Comparison of ENCODE assay signal across 2 cellular contexts in the genomic region with DNA sequence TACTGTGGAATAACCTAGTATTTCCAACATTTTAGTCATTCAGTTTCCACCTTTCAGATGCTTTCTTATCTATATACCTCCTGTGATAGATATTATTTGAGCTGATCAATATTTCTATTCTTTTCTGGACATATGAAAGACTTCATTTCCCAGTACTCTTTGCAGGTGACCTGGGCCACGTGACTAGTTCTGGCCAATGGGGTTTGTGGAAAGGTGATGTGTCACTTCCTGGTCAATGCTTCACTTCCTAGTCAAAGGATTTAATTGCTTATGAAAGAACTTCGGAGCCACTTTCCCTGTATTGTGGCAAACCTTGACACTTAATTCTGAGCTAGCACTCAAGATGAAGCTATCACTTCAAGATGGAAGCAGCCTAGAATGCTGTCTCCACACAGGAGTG.
TF ChIP-seq lines count a peak whose summit lies in the region.

No MANE protein-coding gene starts in this region.

TF ChIP-seq in GM23338, 12 proteins besides CTCF, POLR2A, EP300 and RAD21 (continued from another document):
- TF ChIP-seq, protein P1, sequence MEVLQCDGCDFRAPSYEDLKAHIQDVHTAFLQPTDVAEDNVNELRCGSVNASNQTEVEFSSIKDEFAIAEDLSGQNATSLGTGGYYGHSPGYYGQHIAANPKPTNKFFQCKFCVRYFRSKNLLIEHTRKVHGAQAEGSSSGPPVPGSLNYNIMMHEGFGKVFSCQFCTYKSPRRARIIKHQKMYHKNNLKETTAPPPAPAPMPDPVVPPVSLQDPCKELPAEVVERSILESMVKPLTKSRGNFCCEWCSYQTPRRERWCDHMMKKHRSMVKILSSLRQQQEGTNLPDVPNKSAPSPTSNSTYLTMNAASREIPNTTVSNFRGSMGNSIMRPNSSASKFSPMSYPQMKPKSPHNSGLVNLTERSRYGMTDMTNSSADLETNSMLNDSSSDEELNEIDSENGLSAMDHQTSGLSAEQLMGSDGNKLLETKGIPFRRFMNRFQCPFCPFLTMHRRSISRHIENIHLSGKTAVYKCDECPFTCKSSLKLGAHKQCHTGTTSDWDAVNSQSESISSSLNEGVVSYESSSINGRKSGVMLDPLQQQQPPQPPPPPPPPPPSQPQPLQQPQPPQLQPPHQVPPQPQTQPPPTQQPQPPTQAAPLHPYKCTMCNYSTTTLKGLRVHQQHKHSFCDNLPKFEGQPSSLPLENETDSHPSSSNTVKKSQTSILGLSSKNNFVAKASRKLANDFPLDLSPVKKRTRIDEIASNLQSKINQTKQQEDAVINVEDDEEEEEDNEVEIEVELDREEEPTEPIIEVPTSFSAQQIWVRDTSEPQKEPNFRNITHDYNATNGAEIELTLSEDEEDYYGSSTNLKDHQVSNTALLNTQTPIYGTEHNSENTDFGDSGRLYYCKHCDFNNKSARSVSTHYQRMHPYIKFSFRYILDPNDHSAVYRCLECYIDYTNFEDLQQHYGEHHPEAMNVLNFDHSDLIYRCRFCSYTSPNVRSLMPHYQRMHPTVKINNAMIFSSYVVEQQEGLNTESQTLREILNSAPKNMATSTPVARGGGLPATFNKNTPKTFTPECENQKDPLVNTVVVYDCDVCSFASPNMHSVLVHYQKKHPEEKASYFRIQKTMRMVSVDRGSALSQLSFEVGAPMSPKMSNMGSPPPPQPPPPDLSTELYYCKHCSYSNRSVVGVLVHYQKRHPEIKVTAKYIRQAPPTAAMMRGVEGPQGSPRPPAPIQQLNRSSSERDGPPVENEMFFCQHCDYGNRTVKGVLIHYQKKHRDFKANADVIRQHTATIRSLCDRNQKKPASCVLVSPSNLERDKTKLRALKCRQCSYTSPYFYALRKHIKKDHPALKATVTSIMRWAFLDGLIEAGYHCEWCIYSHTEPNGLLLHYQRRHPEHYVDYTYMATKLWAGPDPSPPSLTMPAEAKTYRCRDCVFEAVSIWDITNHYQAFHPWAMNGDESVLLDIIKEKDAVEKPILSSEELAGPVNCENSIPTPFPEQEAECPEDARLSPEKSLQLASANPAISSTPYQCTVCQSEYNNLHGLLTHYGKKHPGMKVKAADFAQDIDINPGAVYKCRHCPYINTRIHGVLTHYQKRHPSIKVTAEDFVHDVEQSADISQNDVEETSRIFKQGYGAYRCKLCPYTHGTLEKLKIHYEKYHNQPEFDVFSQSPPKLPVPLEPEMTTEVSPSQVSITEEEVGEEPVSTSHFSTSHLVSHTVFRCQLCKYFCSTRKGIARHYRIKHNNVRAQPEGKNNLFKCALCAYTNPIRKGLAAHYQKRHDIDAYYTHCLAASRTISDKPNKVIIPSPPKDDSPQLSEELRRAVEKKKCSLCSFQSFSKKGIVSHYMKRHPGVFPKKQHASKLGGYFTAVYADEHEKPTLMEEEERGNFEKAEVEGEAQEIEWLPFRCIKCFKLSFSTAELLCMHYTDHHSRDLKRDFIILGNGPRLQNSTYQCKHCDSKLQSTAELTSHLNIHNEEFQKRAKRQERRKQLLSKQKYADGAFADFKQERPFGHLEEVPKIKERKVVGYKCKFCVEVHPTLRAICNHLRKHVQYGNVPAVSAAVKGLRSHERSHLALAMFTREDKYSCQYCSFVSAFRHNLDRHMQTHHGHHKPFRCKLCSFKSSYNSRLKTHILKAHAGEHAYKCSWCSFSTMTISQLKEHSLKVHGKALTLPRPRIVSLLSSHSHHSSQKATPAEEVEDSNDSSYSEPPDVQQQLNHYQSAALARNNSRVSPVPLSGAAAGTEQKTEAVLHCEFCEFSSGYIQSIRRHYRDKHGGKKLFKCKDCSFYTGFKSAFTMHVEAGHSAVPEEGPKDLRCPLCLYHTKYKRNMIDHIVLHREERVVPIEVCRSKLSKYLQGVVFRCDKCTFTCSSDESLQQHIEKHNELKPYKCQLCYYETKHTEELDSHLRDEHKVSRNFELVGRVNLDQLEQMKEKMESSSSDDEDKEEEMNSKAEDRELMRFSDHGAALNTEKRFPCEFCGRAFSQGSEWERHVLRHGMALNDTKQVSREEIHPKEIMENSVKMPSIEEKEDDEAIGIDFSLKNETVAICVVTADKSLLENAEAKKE (CRISPR knock-in tag; IDR thresholded peaks at IDR 0.05) = no peak
- no peak for TF ChIP-seq NANOG (IDR thresholded peaks at IDR 0.05; ENCODE audit: borderline replicate concordance)

TF ChIP-seq in K562, 482 proteins besides CTCF, POLR2A, EP300 and RAD21 (continued from another document and continues in another):
- TF ChIP-seq, protein P2, sequence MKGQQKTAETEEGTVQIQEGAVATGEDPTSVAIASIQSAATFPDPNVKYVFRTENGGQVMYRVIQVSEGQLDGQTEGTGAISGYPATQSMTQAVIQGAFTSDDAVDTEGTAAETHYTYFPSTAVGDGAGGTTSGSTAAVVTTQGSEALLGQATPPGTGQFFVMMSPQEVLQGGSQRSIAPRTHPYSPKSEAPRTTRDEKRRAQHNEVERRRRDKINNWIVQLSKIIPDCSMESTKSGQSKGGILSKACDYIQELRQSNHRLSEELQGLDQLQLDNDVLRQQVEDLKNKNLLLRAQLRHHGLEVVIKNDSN (CRISPR knock-in tag; IDR thresholded peaks at IDR 0.05) = peak; percentile 72
- TF ChIP-seq ELF1 (tag; IDR thresholded peaks at IDR 0.05) (peak; percentile 84), RFX7 (CRISPR knock-in tag; IDR thresholded peaks at IDR 0.05) (no peak), ZNF253 (CRISPR knock-in tag; conservative IDR thresholded peaks at IDR 0.05) (no peak), ZNF583 (CRISPR knock-in tag; IDR thresholded peaks at IDR 0.05) (no peak), CHD1 (IDR thresholded peaks at IDR 0.05; ENCODE audit: low read length) (no peak), RB1 (IDR thresholded peaks at IDR 0.05; ENCODE audit: low read depth) (no peak), PTTG1 (tag; IDR thresholded peaks at IDR 0.05; ENCODE audit: low read depth) (no peak), BRCA1 (IDR thresholded peaks at IDR 0.05) (no peak), BRCA1 (CRISPR knock-in tag; IDR thresholded peaks at IDR 0.05) (no peak), XRCC4 (IDR thresholded peaks at IDR 0.05; ENCODE audit: extremely low read depth, insufficient read depth, insufficient read length) (no peak), RBM14 (IDR thresholded peaks at IDR 0.05; ENCODE audit: borderline replicate concordance, insufficient read depth, low read depth, low read length) (no peak), PHB (CRISPR knock-in tag; IDR thresholded peaks at IDR 0.05) (no peak), STAT5A (IDR thresholded peaks at IDR 0.05; ENCODE audit: borderline replicate concordance, low read length) (no peak), HDAC3 (IDR thresholded peaks at IDR 0.05; ENCODE audit: borderline replicate concordance, partially characterized antibody) (no peak), ZNF143 (CRISPR knock-in tag; IDR thresholded peaks at IDR 0.05) (0 out of 2 replicates have a peak, but pooled peaks have one; percentile 39), HDAC8 (tag; IDR thresholded peaks at IDR 0.05) (no peak), CBX5 (IDR thresholded peaks at IDR 0.05; ENCODE audit: borderline replicate concordance, low read depth) (no peak), NCOA4 (IDR thresholded peaks at IDR 0.05; ENCODE audit: partially characterized antibody) (no peak), FOXK2 (conservative IDR thresholded peaks at IDR 0.05 in 1 of 2, IDR thresholded peaks at IDR 0.05 in 1 of 2; ENCODE audit: low read depth in 2 of 2) (no peak), MEIS2 (IDR thresholded peaks at IDR 0.05; ENCODE audit: partially characterized antibody) (no peak), RNF2 (IDR thresholded peaks at IDR 0.05) (no peak), KHSRP (IDR thresholded peaks at IDR 0.05) (no peak), GATAD2A (IDR thresholded peaks at IDR 0.05) (no peak), GABPB2 (CRISPR knock-in tag; conservative IDR thresholded peaks at IDR 0.05) (no peak), CBFA2T2 (conservative IDR thresholded peaks at IDR 0.05) (no peak; the same call in 1 of the 2 replicates), ZNF507 (tag; conservative IDR thresholded peaks at IDR 0.05) (no peak), ILK (tag; IDR thresholded peaks at IDR 0.05; ENCODE audit: borderline replicate concordance, low read depth) (no peak), ZEB2 (IDR thresholded peaks at IDR 0.05) (no peak), TCF3 (CRISPR knock-in tag; IDR thresholded peaks at IDR 0.05) (no peak), ZFP30 (CRISPR knock-in tag; IDR thresholded peaks at IDR 0.05; ENCODE audit: borderline replicate concordance) (no peak), NFYB (IDR thresholded peaks at IDR 0.05; ENCODE audit: extremely low read depth, insufficient read length) (no peak), FUS (optimal IDR thresholded peaks at IDR 0.05; ENCODE audit: low read depth, low read length) (no peak), MCM7 (IDR thresholded peaks at IDR 0.05) (no peak), KDM5B (IDR thresholded peaks at IDR 0.05; ENCODE audit: insufficient replicate concordance, low read depth, low read length) (no peak), POLR2AphosphoS5 (IDR thresholded peaks at IDR 0.05; ENCODE audit: control insufficient read depth, insufficient read depth, low read depth, low read length) (no peak), SMARCA4 (IDR thresholded peaks at IDR 0.05) (no peak)
- TF ChIP-seq, protein P3, sequence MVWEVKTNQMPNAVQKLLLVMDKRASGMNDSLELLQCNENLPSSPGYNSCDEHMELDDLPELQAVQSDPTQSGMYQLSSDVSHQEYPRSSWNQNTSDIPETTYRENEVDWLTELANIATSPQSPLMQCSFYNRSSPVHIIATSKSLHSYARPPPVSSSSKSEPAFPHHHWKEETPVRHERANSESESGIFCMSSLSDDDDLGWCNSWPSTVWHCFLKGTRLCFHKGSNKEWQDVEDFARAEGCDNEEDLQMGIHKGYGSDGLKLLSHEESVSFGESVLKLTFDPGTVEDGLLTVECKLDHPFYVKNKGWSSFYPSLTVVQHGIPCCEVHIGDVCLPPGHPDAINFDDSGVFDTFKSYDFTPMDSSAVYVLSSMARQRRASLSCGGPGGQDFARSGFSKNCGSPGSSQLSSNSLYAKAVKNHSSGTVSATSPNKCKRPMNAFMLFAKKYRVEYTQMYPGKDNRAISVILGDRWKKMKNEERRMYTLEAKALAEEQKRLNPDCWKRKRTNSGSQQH (CRISPR knock-in tag; IDR thresholded peaks at IDR 0.05) = no peak
- TF ChIP-seq, protein P4, sequence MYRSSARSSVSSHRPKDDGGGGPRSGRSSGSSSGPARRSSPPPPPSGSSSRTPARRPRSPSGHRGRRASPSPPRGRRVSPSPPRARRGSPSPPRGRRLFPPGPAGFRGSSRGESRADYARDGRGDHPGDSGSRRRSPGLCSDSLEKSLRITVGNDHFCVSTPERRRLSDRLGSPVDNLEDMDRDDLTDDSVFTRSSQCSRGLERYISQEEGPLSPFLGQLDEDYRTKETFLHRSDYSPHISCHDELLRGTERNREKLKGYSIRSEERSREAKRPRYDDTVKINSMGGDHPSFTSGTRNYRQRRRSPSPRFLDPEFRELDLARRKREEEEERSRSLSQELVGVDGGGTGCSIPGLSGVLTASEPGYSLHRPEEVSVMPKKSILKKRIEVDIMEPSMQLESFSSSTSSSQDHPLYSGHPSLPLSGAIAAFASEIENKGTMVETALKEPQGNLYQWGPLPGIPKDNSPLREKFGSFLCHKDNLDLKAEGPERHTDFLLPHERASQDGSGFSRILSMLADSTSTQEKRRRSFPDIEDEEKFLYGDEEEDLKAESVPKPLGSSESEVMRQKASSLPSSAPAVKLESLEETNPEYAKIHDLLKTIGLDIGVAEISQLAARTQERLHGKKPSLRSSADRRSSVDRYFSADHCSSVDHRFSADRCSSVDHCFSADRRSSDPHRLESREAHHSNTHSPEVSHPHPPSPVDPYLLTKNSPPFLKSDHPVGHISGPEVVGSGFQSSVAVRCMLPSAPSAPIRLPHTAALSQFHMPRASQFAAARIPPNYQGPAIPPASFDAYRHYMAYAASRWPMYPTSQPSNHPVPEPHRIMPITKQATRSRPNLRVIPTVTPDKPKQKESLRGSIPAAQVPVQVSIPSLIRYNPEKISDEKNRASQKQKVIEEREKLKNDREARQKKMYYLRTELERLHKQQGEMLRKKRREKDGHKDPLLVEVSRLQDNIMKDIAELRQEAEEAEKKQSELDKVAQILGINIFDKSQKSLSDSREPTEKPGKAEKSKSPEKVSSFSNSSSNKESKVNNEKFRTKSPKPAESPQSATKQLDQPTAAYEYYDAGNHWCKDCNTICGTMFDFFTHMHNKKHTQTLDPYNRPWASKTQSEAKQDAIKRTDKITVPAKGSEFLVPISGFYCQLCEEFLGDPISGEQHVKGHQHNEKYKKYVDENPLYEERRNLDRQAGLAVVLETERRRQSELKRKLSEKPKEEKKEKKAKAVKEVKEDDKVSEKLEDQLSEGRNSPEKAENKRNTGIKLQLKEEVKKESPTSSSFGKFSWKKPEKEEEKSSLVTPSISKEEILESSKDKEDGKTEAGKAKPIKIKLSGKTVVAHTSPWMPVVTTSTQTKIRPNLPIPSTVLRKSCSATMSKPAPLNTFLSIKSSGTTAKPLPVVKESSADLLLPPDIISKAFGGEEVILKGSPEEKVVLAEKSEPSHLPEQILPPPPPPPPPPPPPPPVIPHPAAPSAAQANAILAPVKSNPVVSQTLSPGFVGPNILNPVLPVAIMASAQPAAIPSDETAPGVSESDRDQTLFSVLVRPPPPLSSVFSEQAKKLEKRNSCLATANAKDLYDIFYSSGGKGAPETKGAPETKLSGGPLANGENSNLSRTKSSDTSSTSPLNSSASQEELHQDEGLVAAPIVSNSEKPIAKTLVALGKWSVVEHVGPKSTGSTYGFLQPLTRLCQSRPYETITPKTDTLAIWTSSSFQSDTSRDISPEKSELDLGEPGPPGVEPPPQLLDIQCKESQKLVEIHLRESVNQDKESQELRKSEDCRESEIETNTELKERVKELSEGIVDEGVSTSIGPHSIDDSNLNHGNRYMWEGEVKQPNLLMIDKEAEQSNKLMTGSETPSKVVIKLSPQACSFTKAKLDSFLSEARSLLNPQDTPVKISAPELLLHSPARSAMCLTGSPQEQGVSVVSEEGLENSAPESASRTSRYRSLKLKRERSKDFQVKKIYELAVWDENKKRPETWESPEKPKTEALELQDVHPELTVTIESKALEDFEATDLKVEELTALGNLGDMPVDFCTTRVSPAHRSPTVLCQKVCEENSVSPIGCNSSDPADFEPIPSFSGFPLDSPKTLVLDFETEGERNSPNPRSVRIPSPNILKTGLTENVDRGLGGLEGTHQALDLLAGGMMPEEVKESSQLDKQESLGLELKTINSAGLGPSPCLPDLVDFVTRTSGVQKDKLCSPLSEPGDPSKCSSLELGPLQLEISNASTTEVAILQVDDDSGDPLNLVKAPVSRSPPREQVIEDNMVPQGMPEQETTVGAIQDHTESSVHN (IDR thresholded peaks at IDR 0.05; ENCODE audit: borderline replicate concordance in 1 of 2, low read depth in 1 of 2) = no peak
- TF ChIP-seq, protein P5, sequence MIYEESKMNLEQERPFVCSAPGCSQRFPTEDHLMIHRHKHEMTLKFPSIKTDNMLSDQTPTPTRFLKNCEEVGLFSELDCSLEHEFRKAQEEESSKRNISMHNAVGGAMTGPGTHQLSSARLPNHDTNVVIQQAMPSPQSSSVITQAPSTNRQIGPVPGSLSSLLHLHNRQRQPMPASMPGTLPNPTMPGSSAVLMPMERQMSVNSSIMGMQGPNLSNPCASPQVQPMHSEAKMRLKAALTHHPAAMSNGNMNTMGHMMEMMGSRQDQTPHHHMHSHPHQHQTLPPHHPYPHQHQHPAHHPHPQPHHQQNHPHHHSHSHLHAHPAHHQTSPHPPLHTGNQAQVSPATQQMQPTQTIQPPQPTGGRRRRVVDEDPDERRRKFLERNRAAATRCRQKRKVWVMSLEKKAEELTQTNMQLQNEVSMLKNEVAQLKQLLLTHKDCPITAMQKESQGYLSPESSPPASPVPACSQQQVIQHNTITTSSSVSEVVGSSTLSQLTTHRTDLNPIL (CRISPR knock-in tag; IDR thresholded peaks at IDR 0.05) = no peak
